Comparison of ENCODE assay signal across 16 cellular contexts in genomic region chr15:38843736-38844590, GRCh38.
DNase-seq lines count a peak whose midpoint lies in the region; ATAC-seq, FAIRE-seq and TF ChIP-seq lines count a peak whose summit lies in the region.
"Had no signal": no experiment of that assay in that cellular context is flagged by ENCODE, and none has a peak within 500 bp of the region (broad histone marks: within the 10 kb centered on the region; RNA-seq: fewer than 3 reads in every experiment).

No MANE protein-coding gene starts in this region.

- WGBS in A549 (ENCODE audit: missing lambda C conversion rate), result 68% methylated on average over 10 of the region's 10 CpGs

- H3K4me1 ChIP-seq in A549, result peaks cover 18% of the 10 kb centered on the region

- 0 out of 6 replicates have a peak overlapping the region, but pooled peaks of 1 of the 2 experiments have one; percentile 35 for H3K27ac ChIP-seq in A549
- H3K27ac ChIP-seq: ascending aorta, transverse colon had no signal

- TF ChIP-seq CTCF in A549 (IDR thresholded peaks at IDR 0.05), result no peak
- no peak for TF ChIP-seq CTCF in GM10266 (IDR thresholded peaks at IDR 0.05; ENCODE audit: control insufficient read depth, insufficient read depth, low read depth, missing control alignments)

- no peak overlapping the region for H3K4me3 ChIP-seq in A549
- H3K4me3 ChIP-seq: ascending aorta, transverse colon had no signal

- TF ChIP-seq POLR2A in A549 (IDR thresholded peaks at IDR 0.05; ENCODE audit: low read length), result no peak

- ATAC-seq in A549 (no peak), GM21447 (IDR thresholded peaks at IDR 0.05; ENCODE audit: unreplicated experiment) (no peak), GM19467 (IDR thresholded peaks at IDR 0.05; ENCODE audit: unreplicated experiment) (no peak)

- H3K4me2 ChIP-seq in A549, result peak overlapping the region; percentile 13; the same call in 1 of the 3 replicates

- no peak for TF ChIP-seq RAD21 in A549 (conservative IDR thresholded peaks at IDR 0.05 in 1 of 2, IDR thresholded peaks at IDR 0.05 in 1 of 2)

- TF ChIP-seq EP300 in A549 (IDR thresholded peaks at IDR 0.05), result no peak

- POLR2A ChIA-PET in A549 (lab: Yijun Ruan, JAX), result no interaction called here

- CTCF ChIA-PET in A549 (lab: Yijun Ruan, JAX), result interaction anchor here (0.6 kb wide), 2 partner anchors 238 to 306 kb away, joined by 3 read pairs; no protein-coding TSS in a partner anchor

- FAIRE-seq in A549 (lab: Jason Lieb, UNC), result no peak

- no peak for DNase-seq in A549 (ENCODE audit: low read depth in 1 of 2, low spot score in 1 of 2)
- DNase-seq in HCEC 1CT, result peak; percentile 95
- DNase-seq in amniotic epithelial cell (ENCODE audit: low read depth), result peak; percentile 92
- peak; percentile 73 for DNase-seq in kidney glomerular epithelial cell (lab: John Stamatoyannopoulos, UW)
- DNase-seq in ecto neural progenitor cell (ENCODE audit: low spot score), result no peak
- no peak for DNase-seq in GM10266 (ENCODE audit: extremely low spot score)
- DNase-seq: activated CD4-positive, alpha-beta T cell treated with anti-CD3 and anti-CD28 coated beads for 1 hour; activated T-cell treated with anti-CD3 and anti-CD28 coated beads, Interleukin-2, amount 50 U/mL, for 48 hours; AML-193; naive B cell; NCI-H1417 treated with DMSO at 0.1 percent for 48 hours; NCI-H748 treated with DMSO at 0.1 percent for 48 hours; transverse colon had no signal

- H3K9me3 ChIP-seq in A549, result no peaks in the 10 kb centered on the region
- H3K9me3 ChIP-seq: ascending aorta, transverse colon had no signal

TF ChIP-seq in A549, 52 proteins besides CTCF, POLR2A, EP300 and RAD21:
- TF ChIP-seq BHLHE40 (IDR thresholded peaks at IDR 0.05; ENCODE audit: low read depth, low read length) (no peak), ZC3H11A (IDR thresholded peaks at IDR 0.05) (no peak), HOXB13 (CRISPR knock-in tag; IDR thresholded peaks at IDR 0.05; ENCODE audit: low read depth) (no peak), GATA3 (IDR thresholded peaks at IDR 0.05; ENCODE audit: borderline replicate concordance) (no peak), RNF2 (IDR thresholded peaks at IDR 0.05; ENCODE audit: borderline replicate concordance, low read depth) (no peak), SREBF2 (IDR thresholded peaks at IDR 0.05) (no peak), FOSB (CRISPR knock-in tag; IDR thresholded peaks at IDR 0.05) (no peak), HOXA7 (CRISPR knock-in tag; IDR thresholded peaks at IDR 0.05) (no peak), NFE2L2 (conservative IDR thresholded peaks at IDR 0.05; ENCODE audit: low read length) (no peak), MAZ (IDR thresholded peaks at IDR 0.05; ENCODE audit: borderline replicate concordance, low read depth, low read length) (no peak), RCOR1 (IDR thresholded peaks at IDR 0.05; ENCODE audit: low read depth, low read length) (no peak), EHF (CRISPR knock-in tag; IDR thresholded peaks at IDR 0.05) (no peak), TP53 (CRISPR knock-in tag; IDR thresholded peaks at IDR 0.05) (no peak), HES2 (IDR thresholded peaks at IDR 0.05) (no peak), FOSL2 (IDR thresholded peaks at IDR 0.05) (no peak), FOSL2 (CRISPR knock-in tag; IDR thresholded peaks at IDR 0.05) (no peak)

Comparison
In these comparisons a context has a peak if more than half of its experiments do, and no peak if none do; other contexts are left out.
1. DNase-seq: peak in HCEC 1CT (single experiment), amniotic epithelial cell (single experiment) and kidney glomerular epithelial cell (single experiment); none in A549 (0 of 2), ecto neural progenitor cell (single experiment) and GM10266 (single experiment).